Comparison of ENCODE assay signal across 11 cellular contexts in the genomic region with DNA sequence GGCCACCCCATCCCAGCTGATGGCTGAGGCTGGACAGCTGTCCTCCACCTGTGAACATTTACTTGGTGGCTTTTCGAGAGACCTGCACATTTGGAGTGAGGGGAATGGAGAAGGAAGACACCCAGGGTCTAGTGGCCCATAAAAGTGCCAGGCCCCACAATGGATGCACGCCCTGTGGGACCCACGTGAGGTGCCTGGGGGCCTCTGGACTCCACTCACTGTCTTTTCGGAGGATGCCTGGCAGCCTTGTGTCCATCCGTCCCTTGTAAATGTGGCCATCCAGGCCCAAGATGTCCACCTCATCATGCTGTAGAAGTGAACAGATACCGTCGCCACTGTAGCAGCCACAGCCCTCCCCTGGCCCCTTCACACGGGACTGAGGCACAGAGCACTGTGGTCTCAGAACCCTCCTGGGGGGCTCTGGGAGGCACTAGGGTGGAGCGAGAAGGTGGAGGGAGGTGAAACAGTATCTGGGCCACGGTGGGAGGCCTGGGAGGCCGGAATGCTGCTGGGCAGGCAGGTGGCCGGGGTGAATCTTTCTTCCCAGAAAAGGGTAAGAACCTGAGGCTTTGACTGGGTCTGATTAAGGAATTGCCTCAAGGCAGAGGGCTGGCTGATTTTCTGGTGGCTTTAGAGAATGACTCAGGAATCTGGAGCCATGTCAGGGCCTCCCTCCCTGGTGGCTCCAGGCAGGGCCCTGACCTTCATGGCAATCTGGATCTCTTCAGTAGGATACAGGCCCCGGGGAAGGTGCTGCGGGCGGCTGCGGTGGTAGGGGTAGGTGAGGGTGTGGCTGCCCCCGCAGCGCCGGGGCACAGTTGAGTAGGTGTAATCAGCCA. TPM values are rescaled to one million over a fixed set of nuclear protein-coding genes. Genes with fewer than 3 reads are reported as not detected.
DNase-seq lines count a peak whose midpoint lies in the region; ATAC-seq and TF ChIP-seq lines count a peak whose summit lies in the region.
"Had no signal": no experiment of that assay in that cellular context is flagged by ENCODE, and none has a peak within 500 bp of the region (broad histone marks: within the 10 kb centered on the region; RNA-seq: fewer than 3 reads in every experiment).

No MANE protein-coding gene starts in this region.

- H3K4me1 Mint-ChIP-seq in activated CD4-positive, alpha-beta T cell treated with anti-CD3 and anti-CD28 coated beads for 36 hours: peaks cover 44% of the 10 kb centered on the region
- H3K4me1 Mint-ChIP-seq in neural progenitor cell: peaks cover 2% of the 10 kb centered on the region

- H4K8ac ChIP-seq in IMR-90 (ENCODE audit: low read depth in 2 of 2, low read length in 2 of 2): peak overlapping the region in 1 of 2 experiments; percentile 2; a peak in 1 of 4 replicates

- H3K27me3 ChIP-seq in IMR-90 (ENCODE audit: control insufficient read depth, insufficient read depth, low read length) (no peaks in the 10 kb centered on the region), neural progenitor cell (no peaks in the 10 kb centered on the region)

- BruUV-seq in IMR-90 (replicated peaks; lab: Mats Ljungman, UMichigan): no TSS peak

- H2AK5ac ChIP-seq in IMR-90 (ENCODE audit: low read depth, low read length): no peak overlapping the region; the same call in 1 of the 2 replicates

- peak overlapping the region; percentile 52 for H2BK5ac ChIP-seq in IMR-90 (ENCODE audit: low read depth, low read length, poor library complexity, severe bottlenecking)

- 96% methylated on average over 8 of the region's 19 CpGs; no CpG with 5 or more reads in 1 of the 2 experiments for WGBS in IMR-90 (ENCODE audit: extremely low coverage in 2 of 2, insufficient read length in 1 of 2), 2 experiments

- H3K4ac ChIP-seq in IMR-90 (ENCODE audit: low read depth, low read length): 0 out of 2 replicates have a peak overlapping the region, but pooled peaks have one; percentile 7

- no peak overlapping the region for H2BK15ac ChIP-seq in IMR-90 (ENCODE audit: low read depth, low read length)

- H4K5ac ChIP-seq in IMR-90 (ENCODE audit: low read depth, low read length): no peak overlapping the region

- H3F3A ChIP-seq in neural progenitor cell (ENCODE audit: low read depth): peaks cover 7% of the 10 kb centered on the region

- intact Hi-C loops in activated CD4-positive, alpha-beta T cell treated with anti-CD3 and anti-CD28 coated beads for 36 hours (cut with DNase I, micrococcal nuclease): loop anchor here in 1 of 2 experiments (10.0 kb wide), 1 partner anchor 372 kb away; a partner anchor contains a TSS
- intact Hi-C loops in IMR-90 (cut with micrococcal nuclease): no loop called here

- no peak for ATAC-seq in activated CD4-positive, alpha-beta T cell treated with anti-CD3 and anti-CD28 coated beads for 36 hours
- ATAC-seq in IMR-90 (ENCODE audit: low read depth) (peak; percentile 24), HG03432 (IDR thresholded peaks at IDR 0.05; ENCODE audit: unreplicated experiment) (no peak), GM21526 (IDR thresholded peaks at IDR 0.05; ENCODE audit: low FRiP score, unreplicated experiment) (no peak)

- no peak overlapping the region for H4K91ac ChIP-seq in IMR-90 (ENCODE audit: insufficient read depth, low read depth, low read length)

- in situ Hi-C loops in IMR-90 (cut with MboI; ENCODE audit: low sequenced_read_pairs): no loop called here

- H2BK20ac ChIP-seq in IMR-90 (ENCODE audit: low read depth, low read length): no peak overlapping the region

- H3K9me1 ChIP-seq in IMR-90 (ENCODE audit: insufficient read depth, low read length): peaks cover 6% of the 10 kb centered on the region

- TF ChIP-seq POLR2A in IMR-90 (IDR thresholded peaks at IDR 0.05; ENCODE audit: low read depth, low read length): no peak

- no peak overlapping the region for H3K14ac ChIP-seq in IMR-90 (replicated peaks; ENCODE audit: low read depth, low read length)

- CTCF ChIA-PET in activated CD4-positive, alpha-beta T cell treated with anti-CD3 and anti-CD28 coated beads for 36 hours (lab: Charles Lee): no interaction called here
- CTCF ChIA-PET in IMR-90 (lab: Yijun Ruan, JAX): interaction anchor here (1.1 kb wide), 1 partner anchor 168 kb away, joined by 4 read pairs; no protein-coding TSS in a partner anchor

- no peak overlapping the region for H3K4me3 ChIP-seq in IMR-90 (ENCODE audit: insufficient read depth, low read depth, low read length)
- no peak overlapping the region for H3K4me3 ChIP-seq in neural progenitor cell

- no peaks in the 10 kb centered on the region for H3K79me2 ChIP-seq in neural progenitor cell (ENCODE audit: low read depth)

- peaks cover 0 to 13% of the 10 kb centered on the region in 2 experiments; a peak in 2 of 4 replicates for H3K79me1 ChIP-seq in IMR-90 (ENCODE audit: low read depth in 1 of 2, low read length in 2 of 2)

- no peak overlapping the region for H3K4me3 Mint-ChIP-seq in activated CD4-positive, alpha-beta T cell treated with anti-CD3 and anti-CD28 coated beads for 36 hours
- H3K4me3 Mint-ChIP-seq in neural progenitor cell: peak overlapping the region; percentile 5

- H3K9me3 ChIP-seq in IMR-90 (ENCODE audit: control insufficient read depth, insufficient read depth, low read length): no peaks in the 10 kb centered on the region
- no peaks in the 10 kb centered on the region for H3K9me3 ChIP-seq in neural progenitor cell (ENCODE audit: low read depth)

- H3K4me2 ChIP-seq in IMR-90 (ENCODE audit: low read depth, low read length) (no peak overlapping the region), neural progenitor cell (no peak overlapping the region)

- POLR2A ChIA-PET in activated CD4-positive, alpha-beta T cell treated with anti-CD3 and anti-CD28 coated beads for 36 hours (lab: Charles Lee): interaction anchor here (1.4 kb wide), 1 partner anchor 97 kb away, joined by 5 read pairs; no protein-coding TSS in a partner anchor
- POLR2A ChIA-PET in IMR-90 (lab: Charles Lee; ENCODE audit: unreplicated experiment): no interaction called here

- H3K4me1 ChIP-seq in IMR-90 (ENCODE audit: control insufficient read depth, insufficient read depth, low read length): peaks cover 7% of the 10 kb centered on the region
- peaks cover 8% of the 10 kb centered on the region for H3K4me1 ChIP-seq in neural progenitor cell

- dilution Hi-C loops in IMR-90 (cut with HindIII; ENCODE audit: low sequenced_read_pairs, unreplicated experiment): no loop called here

- peak overlapping the region; percentile 74 for H3K27ac Mint-ChIP-seq in activated CD4-positive, alpha-beta T cell treated with anti-CD3 and anti-CD28 coated beads for 36 hours
- no peak overlapping the region for H3K27ac Mint-ChIP-seq in neural progenitor cell

- H3K27ac ChIP-seq in IMR-90 (ENCODE audit: insufficient read depth, low read length) (no peak overlapping the region), neural progenitor cell (no peak overlapping the region)

- peak overlapping the region; percentile 33 for H2AK9ac ChIP-seq in IMR-90 (replicated peaks; ENCODE audit: low read depth, low read length, poor library complexity)

- peak; percentile 24 for DNase-seq in activated CD4-positive, alpha-beta T cell treated with anti-CD3 and anti-CD28 coated beads for 36 hours
- DNase-seq in activated CD4-positive, alpha-beta T cell treated with anti-CD3 and anti-CD28 coated beads, Interleukin-2, amount 50 U/mL, for 48 hours: no peak
- DNase-seq in IMR-90 (peak; percentile 31), astrocyte of the hippocampus (ENCODE audit: low read depth, low spot score) (peak; percentile 56), neural progenitor cell (ENCODE audit: low spot score) (no peak)
- DNase-seq in stimulated activated CD4-positive, alpha-beta T cell treated with anti-CD3 and anti-CD28 coated beads, Interleukin-12 subunit alpha, Interleukin-12 subunit beta, amount 100 ng/mL, for 4 hours: no peak
- DNase-seq: dermis blood vessel endothelial cell, NCI-H1105, occipital lobe had no signal

- H3K36me3 Mint-ChIP-seq in activated CD4-positive, alpha-beta T cell treated with anti-CD3 and anti-CD28 coated beads for 36 hours (ENCODE audit: low read depth): peaks cover 3% of the 10 kb centered on the region
- no peaks in the 10 kb centered on the region for H3K36me3 Mint-ChIP-seq in neural progenitor cell

- no peaks in the 10 kb centered on the region for H3K27me3 Mint-ChIP-seq in activated CD4-positive, alpha-beta T cell treated with anti-CD3 and anti-CD28 coated beads for 36 hours
- peaks cover 3% of the 10 kb centered on the region for H3K27me3 Mint-ChIP-seq in neural progenitor cell (ENCODE audit: insufficient read depth, low read depth)

- no peaks in the 10 kb centered on the region for H3K9me3 Mint-ChIP-seq in activated CD4-positive, alpha-beta T cell treated with anti-CD3 and anti-CD28 coated beads for 36 hours (ENCODE audit: low read depth)
- H3K9me3 Mint-ChIP-seq in neural progenitor cell: no peaks in the 10 kb centered on the region

- TF ChIP-seq RAD21 in IMR-90 (IDR thresholded peaks at IDR 0.05; ENCODE audit: low read length): no peak

- no peak overlapping the region for H3K23ac ChIP-seq in IMR-90 (ENCODE audit: low read depth, low read length)

- H3K9ac ChIP-seq in IMR-90 (ENCODE audit: low read depth, low read length) (no peak overlapping the region), neural progenitor cell (no peak overlapping the region)

- TF ChIP-seq CTCF in IMR-90 (conservative IDR thresholded peaks at IDR 0.05; ENCODE audit: low read depth, low read length) (no peak), neural progenitor cell (IDR thresholded peaks at IDR 0.05) (no peak)

- H3K36me3 ChIP-seq in IMR-90 (ENCODE audit: control insufficient read depth, insufficient read depth, low read length) (peaks cover 2% of the 10 kb centered on the region), neural progenitor cell (no peaks in the 10 kb centered on the region)

- H2BK120ac ChIP-seq in IMR-90 (ENCODE audit: low read depth, low read length): peak overlapping the region; percentile 6; the same call in 1 of the 2 replicates

- H2AFZ ChIP-seq in IMR-90 (replicated peaks; ENCODE audit: low read length, poor library complexity): peak overlapping the region; percentile 46
- no peak overlapping the region for H2AFZ ChIP-seq in neural progenitor cell (replicated peaks)

- H3K18ac ChIP-seq in IMR-90 (ENCODE audit: low read depth, low read length): no peak overlapping the region

- H3K56ac ChIP-seq in IMR-90 (ENCODE audit: extremely low read depth, insufficient read depth, low read length): no peak overlapping the region

- H4K20me1 ChIP-seq in IMR-90 (ENCODE audit: insufficient read depth, low read length) (no peaks in the 10 kb centered on the region; the same call in 1 of the 2 replicates), neural progenitor cell (ENCODE audit: low read depth) (peaks cover 10% of the 10 kb centered on the region)

RNA-seq across cellular contexts. Expression of a gene that starts 11.5 kb away (rescaled TPM):
- 100 to 1,000 TPM; 299 to 639 TPM for total RNA-seq in activated CD4-positive, alpha-beta T cell treated with anti-CD3 and anti-CD28 coated beads for 36 hours
- total RNA-seq in IMR-90 (2012; rRNA removed): 0.90 and 1.4 TPM in 2 replicates
- 12.1 and 19.9 TPM in 2 replicates for polyA plus RNA-seq in IMR-90 (2012; rRNA removed)
- 11.6 and 33.1 TPM in 2 replicates for polyA plus RNA-seq in IMR-90 (2012; cell fraction: cytosol; rRNA removed)
- polyA plus RNA-seq in IMR-90 (2012; cell fraction: nucleus; rRNA removed; ENCODE audit: low replicate concordance): 14.2 and 21.7 TPM in 2 replicates
- 4.2 and 10.7 TPM in 2 replicates for total RNA-seq in neural progenitor cell (ENCODE audit: low replicate concordance)

RNA-seq across cellular contexts. Expression of a gene that starts 31.4 kb away (rescaled TPM):
- 1 to 10 TPM in 1 of 2 experiments, under 1 TPM in 1; 0.63 to 1.2 TPM for total RNA-seq in activated CD4-positive, alpha-beta T cell treated with anti-CD3 and anti-CD28 coated beads for 36 hours
- 3.9 and 4.8 TPM in 2 replicates for total RNA-seq in IMR-90 (2012; rRNA removed)
- polyA plus RNA-seq in IMR-90 (2012; rRNA removed): 4.3 and 4.7 TPM in 2 replicates
- polyA plus RNA-seq in IMR-90 (2012; cell fraction: cytosol; rRNA removed): 1.5 and 2.8 TPM in 2 replicates
- polyA plus RNA-seq in IMR-90 (2012; cell fraction: nucleus; rRNA removed; ENCODE audit: low replicate concordance): 30.2 and 57.3 TPM in 2 replicates
- total RNA-seq in neural progenitor cell (ENCODE audit: low replicate concordance): 1.7 and 2.3 TPM in 2 replicates

RNA-seq across cellular contexts. Expression of a gene that starts 36.4 kb away (rescaled TPM):
- total RNA-seq in activated CD4-positive, alpha-beta T cell treated with anti-CD3 and anti-CD28 coated beads for 36 hours: 10 to 100 TPM; 24.0 to 39.4 TPM
- total RNA-seq in IMR-90 (2012; rRNA removed): 0.54 and 0.83 TPM in 2 replicates
- polyA plus RNA-seq in IMR-90 (2012; rRNA removed): 1.1 and 1.3 TPM in 2 replicates
- 0.56 and 0.93 TPM in 2 replicates for polyA plus RNA-seq in IMR-90 (2012; cell fraction: cytosol; rRNA removed)
- 0.74 and 1.1 TPM in 2 replicates for polyA plus RNA-seq in IMR-90 (2012; cell fraction: nucleus; rRNA removed; ENCODE audit: low replicate concordance)
- 18.5 and 21.0 TPM in 2 replicates for total RNA-seq in neural progenitor cell (ENCODE audit: low replicate concordance)

Comparison
In these comparisons a context has a peak if more than half of its experiments do, and no peak if none do; other contexts are left out.
1. DNase-seq: peak in activated CD4-positive, alpha-beta T cell treated with anti-CD3 and anti-CD28 coated beads for 36 hours (single experiment), IMR-90 (single experiment) and astrocyte of the hippocampus (single experiment); none in activated CD4-positive, alpha-beta T cell treated with anti-CD3 and anti-CD28 coated beads, Interleukin-2, amount 50 U/mL, for 48 hours (0 of 2), neural progenitor cell (single experiment) and stimulated activated CD4-positive, alpha-beta T cell treated with anti-CD3 and anti-CD28 coated beads, Interleukin-12 subunit alpha, Interleukin-12 subunit beta, amount 100 ng/mL, for 4 hours (single experiment).
2. RNA of a gene that starts 11.5 kb away (total RNA-seq): 299 to 639 TPM in activated CD4-positive, alpha-beta T cell treated with anti-CD3 and anti-CD28 coated beads for 36 hours; 4.2 to 10.7 TPM in neural progenitor cell and 0.90 to 1.4 TPM in IMR-90; every median in the first group is over 10 times any median in the second.
3. RNA of a gene that starts 36.4 kb away (total RNA-seq): 24.0 to 39.4 TPM in activated CD4-positive, alpha-beta T cell treated with anti-CD3 and anti-CD28 coated beads for 36 hours and 18.5 to 21.0 TPM in neural progenitor cell; 0.54 to 0.83 TPM in IMR-90; every median in the first group is over 10 times any median in the second.